Comparison of ENCODE assay signal across 1 cellular context in the genomic region with DNA sequence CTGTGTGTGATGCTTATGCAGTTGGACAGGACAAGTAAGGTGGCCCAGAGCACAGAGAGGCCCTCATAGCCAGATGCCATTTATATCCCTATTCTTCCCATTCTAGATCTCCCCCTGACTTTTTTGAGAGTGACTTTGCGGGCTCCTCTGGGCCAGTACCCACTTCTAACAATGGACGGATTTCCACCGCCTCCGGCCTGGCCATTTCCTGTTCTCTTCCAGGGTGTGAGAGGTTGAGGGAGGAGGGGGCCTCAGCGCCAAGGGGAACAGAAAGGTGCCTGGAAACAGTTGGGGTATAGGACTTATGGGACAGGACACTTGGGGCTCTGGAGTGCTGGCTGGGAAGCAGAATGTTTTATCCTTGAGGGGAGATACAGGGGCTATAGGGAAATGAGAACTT.
TF ChIP-seq lines count a peak whose summit lies in the region.

No MANE protein-coding gene starts in this region.

TF ChIP-seq in HepG2, 621 proteins besides CTCF, POLR2A, EP300 and RAD21:
- TF ChIP-seq SAFB2 (CRISPR knock-in tag; IDR thresholded peaks at IDR 0.05; ENCODE audit: borderline replicate concordance, low read depth) (no peak), CBX5 (CRISPR knock-in tag; IDR thresholded peaks at IDR 0.05; ENCODE audit: borderline replicate concordance) (no peak), ZNF224 (CRISPR knock-in tag; IDR thresholded peaks at IDR 0.05) (no peak), THAP8 (CRISPR knock-in tag; IDR thresholded peaks at IDR 0.05; ENCODE audit: borderline replicate concordance) (no peak), KDM4B (CRISPR knock-in tag; IDR thresholded peaks at IDR 0.05) (no peak), FOXO4 (CRISPR knock-in tag; conservative IDR thresholded peaks at IDR 0.05) (no peak), KLF11 (CRISPR knock-in tag; IDR thresholded peaks at IDR 0.05) (no peak), CHD2 (IDR thresholded peaks at IDR 0.05; ENCODE audit: low read depth, low read length) (no peak), MEIS2 (CRISPR knock-in tag; IDR thresholded peaks at IDR 0.05) (no peak), ZNF329 (CRISPR knock-in tag; IDR thresholded peaks at IDR 0.05; ENCODE audit: low read depth) (no peak), ZNF781 (CRISPR knock-in tag; IDR thresholded peaks at IDR 0.05; ENCODE audit: borderline replicate concordance, not compliant biosample characterization) (no peak), ZNF264 (CRISPR knock-in tag; IDR thresholded peaks at IDR 0.05) (no peak)
- TF ChIP-seq, protein P1, sequence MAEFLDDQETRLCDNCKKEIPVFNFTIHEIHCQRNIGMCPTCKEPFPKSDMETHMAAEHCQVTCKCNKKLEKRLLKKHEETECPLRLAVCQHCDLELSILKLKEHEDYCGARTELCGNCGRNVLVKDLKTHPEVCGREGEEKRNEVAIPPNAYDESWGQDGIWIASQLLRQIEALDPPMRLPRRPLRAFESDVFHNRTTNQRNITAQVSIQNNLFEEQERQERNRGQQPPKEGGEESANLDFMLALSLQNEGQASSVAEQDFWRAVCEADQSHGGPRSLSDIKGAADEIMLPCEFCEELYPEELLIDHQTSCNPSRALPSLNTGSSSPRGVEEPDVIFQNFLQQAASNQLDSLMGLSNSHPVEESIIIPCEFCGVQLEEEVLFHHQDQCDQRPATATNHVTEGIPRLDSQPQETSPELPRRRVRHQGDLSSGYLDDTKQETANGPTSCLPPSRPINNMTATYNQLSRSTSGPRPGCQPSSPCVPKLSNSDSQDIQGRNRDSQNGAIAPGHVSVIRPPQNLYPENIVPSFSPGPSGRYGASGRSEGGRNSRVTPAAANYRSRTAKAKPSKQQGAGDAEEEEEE (CRISPR knock-in tag; IDR thresholded peaks at IDR 0.05; ENCODE audit: borderline replicate concordance): no peak
- TF ChIP-seq, protein P2, sequence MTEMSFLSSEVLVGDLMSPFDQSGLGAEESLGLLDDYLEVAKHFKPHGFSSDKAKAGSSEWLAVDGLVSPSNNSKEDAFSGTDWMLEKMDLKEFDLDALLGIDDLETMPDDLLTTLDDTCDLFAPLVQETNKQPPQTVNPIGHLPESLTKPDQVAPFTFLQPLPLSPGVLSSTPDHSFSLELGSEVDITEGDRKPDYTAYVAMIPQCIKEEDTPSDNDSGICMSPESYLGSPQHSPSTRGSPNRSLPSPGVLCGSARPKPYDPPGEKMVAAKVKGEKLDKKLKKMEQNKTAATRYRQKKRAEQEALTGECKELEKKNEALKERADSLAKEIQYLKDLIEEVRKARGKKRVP (CRISPR knock-in tag; IDR thresholded peaks at IDR 0.05): no peak
